Comparison of ENCODE assay signal across 8 cellular contexts in genomic region chr19:14529254-14530004, GRCh38. TPM values are rescaled to one million over a fixed set of nuclear protein-coding genes. Genes with fewer than 3 reads are reported as not detected.
DNase-seq lines count a peak whose midpoint lies in the region; ATAC-seq and TF ChIP-seq lines count a peak whose summit lies in the region.

Gene TECR, plus strand, starts transcription at chr19:14529594. Its CDS starts 103 bp downstream, at chr19:14529697.

- H3K9me3 ChIP-seq in heart right ventricle (no peaks in the 10 kb centered on the region), upper lobe of right lung (no peaks in the 10 kb centered on the region)

- H3K4me3 ChIP-seq in heart right ventricle (peak within 1 kb of the TSS; percentile 58 to 92 (median 77)), upper lobe of right lung (peak within 1 kb of the TSS; percentile 79)

- H3K4me1 Mint-ChIP-seq in T-helper 1 cell treated with Interleukin-12 subunit alpha and Interleukin-12 subunit beta and Interleukin-4 antibody, amounts not matched to agents 30 μg/mL and 1 μg/mL, for 36 hours (ENCODE audit: low read depth): peaks cover 20% of the 10 kb centered on the region

- intact Hi-C loops in heart right ventricle (cut with DNase I) (no loop called here), posterior vena cava (cut with DNase I) (no loop called here), upper lobe of right lung (cut with DNase I) (no loop called here)

- H3K27me3 Mint-ChIP-seq in T-helper 1 cell treated with Interleukin-12 subunit alpha and Interleukin-12 subunit beta and Interleukin-4 antibody, amounts not matched to agents 30 μg/mL and 1 μg/mL, for 36 hours (ENCODE audit: low read depth): no peaks in the 10 kb centered on the region

- TF ChIP-seq CTCF in GM13977 (IDR thresholded peaks at IDR 0.05; ENCODE audit: extremely low read depth, insufficient read depth, missing control alignments) (no peak), heart right ventricle (IDR thresholded peaks at IDR 0.05) (peak in 1 of 9 donors; percentile 28), upper lobe of right lung (IDR thresholded peaks at IDR 0.05) (no peak)

- peak; percentile 97 for DNase-seq in GM13977 (ENCODE audit: low spot score)
- peak; percentile 99 for DNase-seq in NCI-H1694 (lab: John Stamatoyannopoulos, UW)
- DNase-seq in amniotic stem cell (lab: John Stamatoyannopoulos, UW): peak; percentile 98
- DNase-seq in heart right ventricle: peak; percentile 99 to 100
- peak; percentile 100 for DNase-seq in posterior vena cava (ENCODE audit: low spot score)
- DNase-seq in upper lobe of right lung: peak; percentile 100

- no peaks in the 10 kb centered on the region for H3K36me3 ChIP-seq in heart right ventricle
- no peaks in the 10 kb centered on the region for H3K36me3 ChIP-seq in upper lobe of right lung

- H3K9me3 Mint-ChIP-seq in T-helper 1 cell treated with Interleukin-12 subunit alpha and Interleukin-12 subunit beta and Interleukin-4 antibody, amounts not matched to agents 30 μg/mL and 1 μg/mL, for 36 hours: no peaks in the 10 kb centered on the region

- peaks cover 6% of the 10 kb centered on the region for H3K36me3 Mint-ChIP-seq in T-helper 1 cell treated with Interleukin-12 subunit alpha and Interleukin-12 subunit beta and Interleukin-4 antibody, amounts not matched to agents 30 μg/mL and 1 μg/mL, for 36 hours (ENCODE audit: low read depth)

- peak within 1 kb of the TSS; percentile 98 for H3K27ac Mint-ChIP-seq in T-helper 1 cell treated with Interleukin-12 subunit alpha and Interleukin-12 subunit beta and Interleukin-4 antibody, amounts not matched to agents 30 μg/mL and 1 μg/mL, for 36 hours

- H3K27me3 ChIP-seq in heart right ventricle: no peaks in the 10 kb centered on the region
- no peaks in the 10 kb centered on the region for H3K27me3 ChIP-seq in upper lobe of right lung

- in situ Hi-C loops in GM13977 (cut with MboI; ENCODE audit: low pct_unique_long_range_greater_than_20kb, low sequenced_read_pairs, unreplicated experiment): no loop called here

- H3K4me1 ChIP-seq in heart right ventricle (peaks cover 0 to 43% (median 30%) of the 10 kb centered on the region in 9 donors), upper lobe of right lung (peaks cover 9% of the 10 kb centered on the region)

- WGBS in heart right ventricle, 2 donors: 0 to 1% methylated on average over 57 to 59 of the region's 59 CpGs

- peak within 1 kb of the TSS; percentile 92 for H3K4me3 Mint-ChIP-seq in T-helper 1 cell treated with Interleukin-12 subunit alpha and Interleukin-12 subunit beta and Interleukin-4 antibody, amounts not matched to agents 30 μg/mL and 1 μg/mL, for 36 hours

- H3K27ac ChIP-seq in heart right ventricle (peak within 1 kb of the TSS; percentile 82 to 95 (median 86)), upper lobe of right lung (peak within 1 kb of the TSS; percentile 82)

- ATAC-seq in HG02884 (IDR thresholded peaks at IDR 0.05; ENCODE audit: unreplicated experiment): peak; percentile 94
- peak; percentile 97 to 98 (median 98) for ATAC-seq in heart right ventricle
- peak; percentile 99 for ATAC-seq in upper lobe of right lung

RNA-seq across cellular contexts. Expression of gene TECR, which starts in this region (rescaled TPM):
- total RNA-seq in heart right ventricle (10 to 100 TPM; 61.4 to 99.6 (median 73.1) TPM), posterior vena cava (10 to 100 TPM; 36.8 to 56.6 TPM), upper lobe of right lung (123 TPM)
- 100 to 1,000 TPM in 1 of 2 donors, 10 to 100 TPM in 1; 88.7 to 194 TPM for polyA plus RNA-seq in heart right ventricle

Comparison
In these comparisons a context has a peak if more than half of its experiments do, and no peak if none do; other contexts are left out.
1. Peak in every context shown above with its lines: DNase-seq, ATAC-seq, H3K4me3 ChIP-seq and H3K27ac ChIP-seq.